ENCODE assay signal across 12 cellular contexts in the genomic region with DNA sequence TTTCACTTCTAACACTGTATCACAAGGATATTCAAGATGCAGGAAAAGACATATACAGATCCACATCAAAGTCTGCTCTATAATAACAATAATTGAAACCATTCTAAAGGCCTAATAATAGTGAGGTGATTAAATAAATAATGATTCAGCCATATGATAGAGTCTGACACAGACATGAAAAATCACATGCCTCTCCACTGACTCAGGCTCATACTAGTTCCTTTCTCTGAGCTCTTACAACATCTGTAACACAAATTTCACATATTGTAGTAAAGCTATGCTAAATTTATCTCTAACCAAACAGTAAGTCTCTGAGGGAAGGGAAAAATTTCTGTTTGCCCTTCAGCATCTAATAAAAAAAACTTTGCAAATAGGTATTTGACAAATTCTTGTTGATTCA. TPM values are rescaled to one million over a fixed set of nuclear protein-coding genes. Genes with fewer than 3 reads are reported as not detected.
DNase-seq lines count a peak whose midpoint lies in the region; FAIRE-seq and TF ChIP-seq lines count a peak whose summit lies in the region.
"Had no signal": no experiment of that assay in that cellular context is flagged by ENCODE, and none has a peak within 500 bp of the region (broad histone marks: within the 10 kb centered on the region; RNA-seq: fewer than 3 reads in every experiment).

No MANE protein-coding gene starts in this region.

- TF ChIP-seq POLR2A in esophagus squamous epithelium (IDR thresholded peaks at IDR 0.05), result no peak

- no peak overlapping the region for H3K4ac ChIP-seq in neuronal stem cell (ENCODE audit: low read length)

- no peaks in the 10 kb centered on the region for H3K9me3 ChIP-seq in esophagus squamous epithelium
- peaks cover 0 to 3% of the 10 kb centered on the region in 2 donors for H3K9me3 ChIP-seq in neuronal stem cell (replicated peaks in 1 of 2; ENCODE audit: control insufficient read depth in 2 of 2, insufficient read depth in 1 of 2, low read depth in 1 of 2, low read length in 2 of 2)
- no peaks in the 10 kb centered on the region for H3K9me3 ChIP-seq in Caco-2
- H3K9me3 ChIP-seq: neutrophil had no signal

- H3K4me1 ChIP-seq in esophagus squamous epithelium, result peaks cover 0 to 19% (median 14%) of the 10 kb centered on the region in 3 donors
- H3K4me1 ChIP-seq in neuronal stem cell (ENCODE audit: control insufficient read depth in 2 of 2, insufficient read depth in 1 of 2, low read depth in 1 of 2, low read length in 2 of 2), result peaks cover 2 to 14% of the 10 kb centered on the region in 2 donors
- no peaks in the 10 kb centered on the region; the same call in 1 of the 2 replicates for H3K4me1 ChIP-seq in Caco-2

- no peak overlapping the region for H3K14ac ChIP-seq in neuronal stem cell (ENCODE audit: low read length)

- TF ChIP-seq CTCF in esophagus squamous epithelium (IDR thresholded peaks at IDR 0.05) (no peak), Caco-2 (IDR thresholded peaks at IDR 0.05; ENCODE audit: insufficient read depth in 1 of 2, low read depth in 1 of 2, low read length in 1 of 2, severe bottlenecking in 1 of 2, unreplicated experiment in 1 of 2) (no peak)

- H3K27ac ChIP-seq in esophagus squamous epithelium, result peak overlapping the region in 3 of 4 donors; percentile 35 to 69 (median 43)
- no peak overlapping the region for H3K27ac ChIP-seq in neuronal stem cell (replicated peaks; ENCODE audit: low read length)
- H3K27ac ChIP-seq: KMS-11, neutrophil had no signal

- no peak overlapping the region for H4K8ac ChIP-seq in neuronal stem cell (ENCODE audit: low read depth, low read length)

- peak overlapping the region; percentile 63 for H2AFZ ChIP-seq in neuronal stem cell (ENCODE audit: low read length)

- no peak overlapping the region for H3K4me3 Mint-ChIP-seq in Caco-2 (ENCODE audit: unreplicated experiment)

- no peak overlapping the region for H3K23ac ChIP-seq in neuronal stem cell (ENCODE audit: low read depth, low read length, poor library complexity)

- no peak overlapping the region for H2BK15ac ChIP-seq in neuronal stem cell (ENCODE audit: low read length)

- H2AK5ac ChIP-seq in neuronal stem cell (ENCODE audit: low read depth, low read length), result no peak overlapping the region

- H3K36me3 ChIP-seq in esophagus squamous epithelium (no peaks in the 10 kb centered on the region), neuronal stem cell (replicated peaks in 1 of 2; ENCODE audit: control insufficient read depth in 2 of 2, insufficient read depth in 2 of 2, low read length in 2 of 2) (no peaks in the 10 kb centered on the region), H7 (replicated peaks; ENCODE audit: control insufficient read depth, insufficient read depth, low read length) (no peaks in the 10 kb centered on the region), Caco-2 (ENCODE audit: control insufficient read depth, insufficient read depth, low read length) (no peaks in the 10 kb centered on the region)
- H3K36me3 ChIP-seq: neutrophil had no signal

- H3K79me1 ChIP-seq in neuronal stem cell (ENCODE audit: low read depth, low read length), result no peaks in the 10 kb centered on the region

- H3K4me1 Mint-ChIP-seq in Caco-2 (ENCODE audit: low read depth, unreplicated experiment), result no peaks in the 10 kb centered on the region

- H3K9me3 Mint-ChIP-seq in Caco-2 (ENCODE audit: unreplicated experiment), result no peaks in the 10 kb centered on the region

- BruUV-seq in Caco-2 (replicated peaks; lab: Mats Ljungman, UMichigan), result no TSS peak

- POLR2A ChIA-PET in Caco-2 (lab: Charles Lee), result interaction anchor here (0.6 kb wide), 1 partner anchor 48 kb away, joined by 3 read pairs; no protein-coding TSS in a partner anchor

- no peaks in the 10 kb centered on the region for H3K27me3 Mint-ChIP-seq in Caco-2 (ENCODE audit: insufficient read depth, unreplicated experiment)

- no peaks in the 10 kb centered on the region for H3K27me3 ChIP-seq in esophagus squamous epithelium
- H3K27me3 ChIP-seq in neuronal stem cell (ENCODE audit: control insufficient read depth in 3 of 3, insufficient read depth in 3 of 3, low read depth in 1 of 3, low read length in 3 of 3), result no peaks in the 10 kb centered on the region
- no peaks in the 10 kb centered on the region for H3K27me3 ChIP-seq in H7 (ENCODE audit: control insufficient read depth, insufficient read depth, low read length)
- no peaks in the 10 kb centered on the region for H3K27me3 ChIP-seq in Caco-2 (replicated peaks; ENCODE audit: control insufficient read depth, insufficient read depth, low read length)
- H3K27me3 ChIP-seq: neutrophil had no signal

- H4K91ac ChIP-seq in neuronal stem cell (ENCODE audit: low read depth, low read length, poor library complexity), result no peak overlapping the region

- peak; percentile 96 for FAIRE-seq in RCC 7860 (lab: Jason Lieb, UNC)

- intact Hi-C loops in esophagus squamous epithelium (cut with DNase I), result no loop called here
- intact Hi-C loops in Caco-2 (cut with micrococcal nuclease; ENCODE audit: unreplicated experiment), result no loop called here

- no peak overlapping the region for H3K27ac Mint-ChIP-seq in Caco-2 (ENCODE audit: unreplicated experiment)

- H3K36me3 Mint-ChIP-seq in Caco-2 (ENCODE audit: insufficient read depth, unreplicated experiment), result no peaks in the 10 kb centered on the region

- H2BK120ac ChIP-seq in neuronal stem cell (ENCODE audit: low read depth, low read length), result no peak overlapping the region

- H2BK12ac ChIP-seq in neuronal stem cell (ENCODE audit: low read length), result no peak overlapping the region

- H3K4me3 ChIP-seq in esophagus squamous epithelium, result no peak overlapping the region
- no peak overlapping the region for H3K4me3 ChIP-seq in neuronal stem cell (ENCODE audit: low read length in 2 of 2)
- no peak overlapping the region for H3K4me3 ChIP-seq in H7 (ENCODE audit: insufficient read depth, low read depth, low read length)
- no peak overlapping the region for H3K4me3 ChIP-seq in Caco-2 (ENCODE audit: low read depth, low read length)

- CTCF ChIA-PET in Caco-2 (lab: Charles Lee), result no interaction called here

- no peak overlapping the region for H3K4me2 ChIP-seq in neuronal stem cell (ENCODE audit: insufficient read depth, low read length, poor library complexity, severe bottlenecking)
- H3K4me2 ChIP-seq: KMS-11 had no signal

- H3K18ac ChIP-seq in neuronal stem cell (ENCODE audit: low read length), result no peak overlapping the region

- H2BK5ac ChIP-seq in neuronal stem cell (ENCODE audit: low read length), result no peak overlapping the region

- no peak overlapping the region for H3K9ac ChIP-seq in neuronal stem cell (ENCODE audit: low read depth, low read length, poor library complexity)
- H3K9ac ChIP-seq: KMS-11 had no signal

- DNase-seq in AML-193 (lab: John Stamatoyannopoulos, UW), result peak; percentile 53 to 58
- peak; percentile 91 for DNase-seq in RCC 7860 (ENCODE audit: low spot score)
- DNase-seq in esophagus squamous epithelium (lab: John Stamatoyannopoulos, UW), result no peak
- DNase-seq in neuronal stem cell (ENCODE audit: low spot score), result no peak
- no peak for DNase-seq in occipital lobe (lab: John Stamatoyannopoulos, UW)
- no peak for DNase-seq in stimulated activated CD4-positive, alpha-beta T cell treated with anti-CD3 and anti-CD28 coated beads, Interleukin-12 subunit alpha, Interleukin-12 subunit beta, amount 100 ng/mL, for 4 hours
- DNase-seq in H7, result no peak
- no peak for DNase-seq in Caco-2
- DNase-seq: cerebellar nuclear complex, T1000 had no signal

RNA-seq across cellular contexts. Expression of a gene that starts 54.1 kb away (rescaled TPM):
- total RNA-seq in esophagus squamous epithelium, result under 1 TPM; 0.15 to 0.83 (median 0.51) TPM
- polyA plus RNA-seq in neuronal stem cell (2013, experiment 1 of 2), result 0.40 TPM
- polyA plus RNA-seq in neuronal stem cell (2013, experiment 2 of 2), result 0.35 TPM
- 2.3 TPM for total RNA-seq in occipital lobe
- total RNA-seq in H7 (2014; rRNA removed; shearing (Covaris generic)), result 0.10 and 0.11 TPM in 2 replicates
- total RNA-seq in Caco-2 (2022), result 4.6 and 4.8 TPM in 2 replicates

Comparison
In these comparisons a context has a peak if more than half of its experiments do, and no peak if none do; other contexts are left out.
1. DNase-seq: peak in AML-193 (2 of 2) and RCC 7860 (single experiment); none in esophagus squamous epithelium (single experiment), neuronal stem cell (single experiment), occipital lobe (single experiment), stimulated activated CD4-positive, alpha-beta T cell treated with anti-CD3 and anti-CD28 coated beads, Interleukin-12 subunit alpha, Interleukin-12 subunit beta, amount 100 ng/mL, for 4 hours (single experiment), H7 (single experiment) and Caco-2 (0 of 2).